10 cellular contexts compared by ENCODE assay signal in the genomic region with DNA sequence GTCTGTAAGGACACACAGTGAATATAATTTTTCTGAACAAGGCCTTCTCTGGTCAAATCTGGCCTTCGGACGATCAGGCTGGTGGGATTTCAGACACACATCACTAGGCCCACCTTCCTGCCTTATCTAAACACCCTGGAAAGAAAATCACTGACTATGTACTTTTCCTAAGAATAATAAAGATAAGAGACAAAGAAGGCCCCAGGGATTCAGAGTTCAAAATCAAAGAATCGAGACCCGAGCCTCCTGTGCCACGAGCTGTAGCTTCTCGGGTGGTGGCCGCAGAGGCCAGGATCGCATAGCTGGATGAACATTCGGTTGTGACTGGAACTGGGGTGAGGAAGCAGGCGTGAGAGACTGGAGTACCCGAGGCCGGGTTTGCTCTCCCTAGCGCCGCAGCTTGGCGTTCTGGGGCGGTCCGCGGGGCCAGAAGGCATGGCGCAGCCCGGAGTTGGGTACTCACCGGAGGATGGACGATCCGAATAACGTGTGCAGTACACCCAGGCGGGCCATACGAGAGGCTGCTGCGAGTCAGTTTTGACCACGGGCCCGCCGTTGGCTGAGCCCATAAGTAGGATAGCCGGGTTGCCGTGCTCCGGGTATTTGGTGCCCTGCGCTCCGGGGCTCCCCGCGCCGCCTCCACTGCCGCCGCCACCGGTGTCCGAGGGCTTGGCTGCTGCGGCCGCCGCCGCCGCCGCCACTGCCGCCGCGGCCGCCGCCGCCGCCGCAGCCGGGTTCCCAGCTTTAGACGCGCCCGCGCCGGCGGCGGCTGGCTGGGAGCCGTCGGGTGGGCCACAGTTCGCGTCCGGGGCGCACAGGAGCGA. TPM values are rescaled to one million over a fixed set of nuclear protein-coding genes. Genes with fewer than 3 reads are reported as not detected.
DNase-seq lines count a peak whose midpoint lies in the region; ATAC-seq, FAIRE-seq and TF ChIP-seq lines count a peak whose summit lies in the region.
"Had no signal": no experiment of that assay in that cellular context is flagged by ENCODE, and none has a peak within 500 bp of the region (broad histone marks: within the 10 kb centered on the region; RNA-seq: fewer than 3 reads in every experiment).

No MANE protein-coding gene starts in this region.

- H3K4me3 ChIP-seq in A549 (peak overlapping the region; percentile 57), thyroid gland (replicated peaks in 1 of 3) (no peak overlapping the region)

- H3K4me1 ChIP-seq in A549 (0 out of 3 replicates have a peak, but pooled peaks cover 3% of the 10 kb centered on the region), thyroid gland (peaks cover 27 to 56% of the 10 kb centered on the region in 2 donors)

- H3K9me3 ChIP-seq in A549 = no peaks in the 10 kb centered on the region
- H3K9me3 ChIP-seq in thyroid gland = no peaks in the 10 kb centered on the region

- H3K27ac ChIP-seq in A549 (peak overlapping the region; percentile 65 to 91; a peak in 5 of 6 replicates), thyroid gland (no peak overlapping the region)

- peak overlapping the region; percentile 80 for H3K27ac Mint-ChIP-seq in activated naive CD8-positive, alpha-beta T cell treated with anti-CD3 and anti-CD28 coated beads, Interleukin-2, amount 10 ng/mL, durations not matched to agents 7 days and 5 days
- peak overlapping the region in 4 of 6 donors; percentile 68 to 95 (median 88) for H3K27ac Mint-ChIP-seq in naive B cell

- intact Hi-C loops in thyroid gland (cut with DNase I) = no loop called here

- CTCF ChIA-PET in A549 (lab: Yijun Ruan, JAX) = interaction anchor here (1.2 to 5.1 kb wide), 2 partner anchors 9 to 474 kb away, joined by 4 to 35 read pairs; no protein-coding TSS in a partner anchor
- CTCF ChIA-PET in GM10248 (lab: Yijun Ruan, JAX) = interaction anchor here (1.0 kb wide), 1 partner anchor 10 kb away, joined by 3 read pairs; no protein-coding TSS in a partner anchor

- H3K36me3 ChIP-seq in thyroid gland = no peaks in the 10 kb centered on the region

- no peak for TF ChIP-seq CTCF in A549 (IDR thresholded peaks at IDR 0.05)
- TF ChIP-seq CTCF in GM10248 (IDR thresholded peaks at IDR 0.05; ENCODE audit: control extremely low read depth, extremely low read depth, low read depth, missing control alignments) = no peak
- TF ChIP-seq CTCF in thyroid gland (IDR thresholded peaks at IDR 0.05) = no peak

- in situ Hi-C loops in Caki2 (cut with HindIII; ENCODE audit: low pct_unique_long_range_greater_than_20kb, low sequenced_read_pairs) = no loop called here

- POLR2A ChIA-PET in A549 (lab: Yijun Ruan, JAX) (no interaction called here), GM10248 (lab: Yijun Ruan, JAX) (no interaction called here)
- POLR2A ChIA-PET in activated naive CD8-positive, alpha-beta T cell treated with anti-CD3 and anti-CD28 coated beads, Interleukin-2, amount 10 ng/mL, durations not matched to agents 7 days and 5 days (lab: Charles Lee) = no interaction called here

- H3K4me1 Mint-ChIP-seq in activated naive CD8-positive, alpha-beta T cell treated with anti-CD3 and anti-CD28 coated beads, Interleukin-2, amount 10 ng/mL, durations not matched to agents 7 days and 5 days = peaks cover 8% of the 10 kb centered on the region
- peaks cover 6 to 31% (median 21%) of the 10 kb centered on the region in 3 donors for H3K4me1 Mint-ChIP-seq in naive B cell

- peaks cover 83% of the 10 kb centered on the region for H3K27me3 ChIP-seq in thyroid gland

- TF ChIP-seq POLR2A in A549 (IDR thresholded peaks at IDR 0.05; ENCODE audit: low read length) (no peak), thyroid gland (IDR thresholded peaks at IDR 0.05) (no peak)

- no peak for FAIRE-seq in A549 (lab: Jason Lieb, UNC)

- whole genome bisulfite sequencing in A549 (ENCODE audit: missing lambda C conversion rate) = 68% methylated on average over 38 of the region's 71 CpGs
- WGBS in thyroid gland, 2 donors = 7 to 12% methylated on average over 13 to 24 of the region's 71 CpGs

- peaks cover 6% of the 10 kb centered on the region for H3K36me3 Mint-ChIP-seq in activated naive CD8-positive, alpha-beta T cell treated with anti-CD3 and anti-CD28 coated beads, Interleukin-2, amount 10 ng/mL, durations not matched to agents 7 days and 5 days
- peaks cover 0 to 6% of the 10 kb centered on the region in 2 donors for H3K36me3 Mint-ChIP-seq in naive B cell

- peak overlapping the region; percentile 69 for H3K4me2 ChIP-seq in A549

- H3K4me3 Mint-ChIP-seq in activated naive CD8-positive, alpha-beta T cell treated with anti-CD3 and anti-CD28 coated beads, Interleukin-2, amount 10 ng/mL, durations not matched to agents 7 days and 5 days = peak overlapping the region; percentile 35
- peak overlapping the region; percentile 23 to 86 (median 54) for H3K4me3 Mint-ChIP-seq in naive B cell

- TF ChIP-seq RAD21 in A549 (conservative IDR thresholded peaks at IDR 0.05 in 1 of 2, IDR thresholded peaks at IDR 0.05 in 1 of 2) = no peak

- DNase-seq in A549 (ENCODE audit: low read depth in 1 of 2, low spot score in 1 of 2) (no peak), Caki2 (ENCODE audit: low read depth) (peak; percentile 17), naive B cell (no peak), hippocampal formation (lab: John Stamatoyannopoulos, UW) (no peak), GM10248 (ENCODE audit: extremely low spot score) (no peak), thyroid gland (no peak)
- peak; percentile 33 for DNase-seq in activated naive CD8-positive, alpha-beta T cell treated with anti-CD3 and anti-CD28 coated beads, Interleukin-2, amount 10 ng/mL, durations not matched to agents 7 days and 5 days
- DNase-seq: NCI-H2029 had no signal

- H3K9me3 Mint-ChIP-seq in activated naive CD8-positive, alpha-beta T cell treated with anti-CD3 and anti-CD28 coated beads, Interleukin-2, amount 10 ng/mL, durations not matched to agents 7 days and 5 days = peaks cover 3% of the 10 kb centered on the region
- H3K9me3 Mint-ChIP-seq in naive B cell = peaks cover under 1 to 19% (median 14%) of the 10 kb centered on the region in 7 donors

- peaks cover 86% of the 10 kb centered on the region for H3K27me3 Mint-ChIP-seq in activated naive CD8-positive, alpha-beta T cell treated with anti-CD3 and anti-CD28 coated beads, Interleukin-2, amount 10 ng/mL, durations not matched to agents 7 days and 5 days
- peaks cover 58 to 84% (median 71%) of the 10 kb centered on the region in 3 donors for H3K27me3 Mint-ChIP-seq in naive B cell

- ATAC-seq in A549 = peak in 1 of 2 experiments; percentile 31; a peak in 3 of 6 replicates
- no peak for ATAC-seq in activated naive CD8-positive, alpha-beta T cell treated with anti-CD3 and anti-CD28 coated beads, Interleukin-2, amount 10 ng/mL, durations not matched to agents 7 days and 5 days (ENCODE audit: low read depth)
- ATAC-seq in naive B cell (ENCODE audit: low read depth in 2 of 2) = no peak
- ATAC-seq in HG02981 (IDR thresholded peaks at IDR 0.05; ENCODE audit: unreplicated experiment) = no peak

- TF ChIP-seq EP300 in A549 (IDR thresholded peaks at IDR 0.05) = no peak

TF ChIP-seq in A549, 52 proteins besides CTCF, POLR2A, EP300 and RAD21:
- TF ChIP-seq RARB (CRISPR knock-in tag; IDR thresholded peaks at IDR 0.05) (no peak), CHD4 (IDR thresholded peaks at IDR 0.05; ENCODE audit: borderline replicate concordance) (no peak), CBX2 (IDR thresholded peaks at IDR 0.05; ENCODE audit: borderline replicate concordance, low read depth) (no peak)
- TF ChIP-seq, protein P1, sequence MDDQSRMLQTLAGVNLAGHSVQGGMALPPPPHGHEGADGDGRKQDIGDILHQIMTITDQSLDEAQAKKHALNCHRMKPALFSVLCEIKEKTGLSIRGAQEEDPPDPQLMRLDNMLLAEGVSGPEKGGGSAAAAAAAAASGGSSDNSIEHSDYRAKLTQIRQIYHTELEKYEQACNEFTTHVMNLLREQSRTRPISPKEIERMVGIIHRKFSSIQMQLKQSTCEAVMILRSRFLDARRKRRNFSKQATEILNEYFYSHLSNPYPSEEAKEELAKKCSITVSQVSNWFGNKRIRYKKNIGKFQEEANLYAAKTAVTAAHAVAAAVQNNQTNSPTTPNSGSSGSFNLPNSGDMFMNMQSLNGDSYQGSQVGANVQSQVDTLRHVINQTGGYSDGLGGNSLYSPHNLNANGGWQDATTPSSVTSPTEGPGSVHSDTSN (IDR thresholded peaks at IDR 0.05) = no peak

RNA-seq across cellular contexts. Expression of gene EN1, which starts 1.4 kb away (rescaled TPM):
- polyA plus RNA-seq in A549 (2011; rRNA removed) = 0.05 and 0.06 TPM in 2 replicates
- 0.13 and 0.19 TPM in 2 replicates for polyA plus RNA-seq in A549 (2012; cell fraction: cytosol; rRNA removed)
- polyA plus RNA-seq in A549 (2012; cell fraction: nucleus; rRNA removed) = 0.09 and 0.13 TPM in 2 replicates
- 0.62 to 0.92 TPM (median 0.90 TPM) in 3 replicates for polyA plus RNA-seq in A549 (2017; fragmentation: RNase III; extraction: RNeasy Plus Mini Kit Qiagen cat#74134 plus additional on column Dnase treatment)
- polyA minus RNA-seq in A549 (2011; rRNA and poly(A)+ RNA removed) = not detected in 2 replicates
- total RNA-seq in Caki2 (2014; rRNA removed; shearing (Covaris generic); ENCODE audit: low replicate concordance) = 0.10 TPM in 1 of 2 replicates, not detected in the other
- total RNA-seq in activated naive CD8-positive, alpha-beta T cell treated with anti-CD3 and anti-CD28 coated beads, Interleukin-2, amount 10 ng/mL, durations not matched to agents 7 days and 5 days = not detected
- polyA plus RNA-seq in naive B cell (ENCODE audit: low read depth in 6 of 6) = not detected
- under 1 TPM in 1 of 4 donors, not detected in 3; 0.11 TPM for total RNA-seq in thyroid gland
- total RNA-seq: G401 had no signal

Comparison
In these comparisons a context has a peak if more than half of its experiments do, and no peak if none do; other contexts are left out.
1. DNase-seq: peak in Caki2 (single experiment) and activated naive CD8-positive, alpha-beta T cell treated with anti-CD3 and anti-CD28 coated beads, Interleukin-2, amount 10 ng/mL, durations not matched to agents 7 days and 5 days (single experiment); none in A549 (0 of 2), naive B cell (single experiment), hippocampal formation (0 of 2), GM10248 (single experiment) and thyroid gland (0 of 2).
2. H3K27ac ChIP-seq: peak in A549 (2 of 2); none in thyroid gland (0 of 3).